ENCODE assay signal across 8 cellular contexts in genomic region chr9:113548221-113549041, GRCh38.
DNase-seq lines count a peak whose midpoint lies in the region; ATAC-seq and TF ChIP-seq lines count a peak whose summit lies in the region.

No MANE protein-coding gene starts in this region.

- H3K4me3 ChIP-seq in NT2/D1 (ENCODE audit: insufficient read length, low read depth) (no peak overlapping the region), brain microvascular endothelial cell (ENCODE audit: low read depth, low read length) (no peak overlapping the region), left lung (no peak overlapping the region), SK-N-SH (ENCODE audit: low read depth in 2 of 2, low read length in 1 of 2) (no peak overlapping the region)

- no peaks in the 10 kb centered on the region for H4K20me1 ChIP-seq in SK-N-SH (ENCODE audit: insufficient read depth)

- in situ Hi-C loops in brain microvascular endothelial cell (cut with HindIII; ENCODE audit: low pct_ligation_motif_present, low sequenced_read_pairs): no loop called here

- no peaks in the 10 kb centered on the region for H3F3A ChIP-seq in SK-N-SH (replicated peaks; ENCODE audit: insufficient read depth)

- no peak overlapping the region for H3K27ac ChIP-seq in brain microvascular endothelial cell
- peak overlapping the region; percentile 80 to 89 for H3K27ac ChIP-seq in left lung
- H3K27ac ChIP-seq in SK-N-SH (ENCODE audit: low read depth in 2 of 2, low read length in 1 of 2): peak overlapping the region in 1 of 2 experiments; percentile 2; a peak in 1 of 4 replicates

- H3K27me3 ChIP-seq in NT2/D1 (ENCODE audit: insufficient read depth, insufficient read length): no peaks in the 10 kb centered on the region
- H3K27me3 ChIP-seq in brain microvascular endothelial cell (replicated peaks): no peaks in the 10 kb centered on the region
- H3K27me3 ChIP-seq in left lung: no peaks in the 10 kb centered on the region
- no peaks in the 10 kb centered on the region for H3K27me3 ChIP-seq in SK-N-SH (ENCODE audit: insufficient read depth)

- intact Hi-C loops in left lung (cut with DNase I): no loop called here

- H3K9me3 ChIP-seq in NT2/D1 (ENCODE audit: insufficient read depth, low read length) (no peaks in the 10 kb centered on the region), left lung (no peaks in the 10 kb centered on the region), SK-N-SH (no peaks in the 10 kb centered on the region)

- H3K36me3 ChIP-seq in NT2/D1 (ENCODE audit: insufficient read depth, insufficient read length, low read length): no peaks in the 10 kb centered on the region
- H3K36me3 ChIP-seq in brain microvascular endothelial cell (replicated peaks): no peaks in the 10 kb centered on the region
- H3K36me3 ChIP-seq in left lung: no peaks in the 10 kb centered on the region
- H3K36me3 ChIP-seq in SK-N-SH (replicated peaks in 1 of 2; ENCODE audit: control insufficient read depth in 1 of 2, insufficient read depth in 2 of 2, low read length in 1 of 2): no peaks in the 10 kb centered on the region

- H3K4me1 ChIP-seq in NT2/D1 (ENCODE audit: insufficient read depth, insufficient read length) (peaks cover 8% of the 10 kb centered on the region), left lung (peaks cover 24 to 26% of the 10 kb centered on the region in 2 donors), SK-N-SH (ENCODE audit: control insufficient read depth in 1 of 2, insufficient read depth in 2 of 2, low read depth in 1 of 2, low read length in 1 of 2) (peaks cover 0 to 25% of the 10 kb centered on the region in 2 experiments; a peak in 1 of 4 replicates)

- H3K9me2 ChIP-seq in SK-N-SH: no peaks in the 10 kb centered on the region

- WGBS in SK-N-SH (ENCODE audit: low lambda C conversion rate): 71% methylated on average over 7 of the region's 11 CpGs

- CTCF ChIA-PET in SK-N-SH (lab: Yijun Ruan, JAX): interaction anchor here (0.9 to 1.2 kb wide), 2 partner anchors 9 to 43 kb away, joined by 3 to 5 read pairs; no protein-coding TSS in a partner anchor

- no peak overlapping the region for H2AFZ ChIP-seq in SK-N-SH (ENCODE audit: low read depth)

- TF ChIP-seq RAD21 in SK-N-SH (IDR thresholded peaks at IDR 0.05; ENCODE audit: low read length): no peak

- POLR2A ChIA-PET in SK-N-SH (lab: Yijun Ruan, JAX): no interaction called here

- H3K79me2 ChIP-seq in SK-N-SH (ENCODE audit: insufficient read depth): no peaks in the 10 kb centered on the region

- TF ChIP-seq CTCF in brain microvascular endothelial cell (IDR thresholded peaks at IDR 0.05; ENCODE audit: low read depth, low read length, missing control alignments): no peak
- no peak for TF ChIP-seq CTCF in left lung (IDR thresholded peaks at IDR 0.05)
- no peak for TF ChIP-seq CTCF in SK-N-SH (IDR thresholded peaks at IDR 0.05)

- H3K9ac ChIP-seq in NT2/D1 (ENCODE audit: insufficient read length, low read depth): peak overlapping the region; percentile 26
- no peak overlapping the region for H3K9ac ChIP-seq in SK-N-SH

- ATAC-seq in left lung: peak; percentile 88
- ATAC-seq in GM19328 (IDR thresholded peaks at IDR 0.05; ENCODE audit: unreplicated experiment): no peak

- TF ChIP-seq EP300 in SK-N-SH (IDR thresholded peaks at IDR 0.05; ENCODE audit: borderline replicate concordance in 1 of 2, low read depth in 1 of 2, low read length in 1 of 2): no peak

- DNase-seq in COLO829 (ENCODE audit: low spot score): peak; percentile 83
- no peak for DNase-seq in NT2/D1 (ENCODE audit: low read depth, low spot score)
- DNase-seq in brain microvascular endothelial cell: peak; percentile 30
- DNase-seq in left lung: peak; percentile 72 to 85
- DNase-seq in stimulated activated CD4-positive, alpha-beta T cell treated with anti-CD3 and anti-CD28 coated beads, Interleukin-2, amount 100 ng/mL, for 4 hours (ENCODE audit: low read depth): peak; percentile 35
- DNase-seq in SK-N-SH: no peak
- no peak for DNase-seq in NCI-H774 (lab: John Stamatoyannopoulos, UW)

- no peak overlapping the region for H3K4me2 ChIP-seq in SK-N-SH

TF ChIP-seq in SK-N-SH, 30 proteins besides CTCF, POLR2A, EP300 and RAD21:
- TF ChIP-seq FOSL2 (IDR thresholded peaks at IDR 0.05; ENCODE audit: borderline replicate concordance, low read depth) (no peak), RCOR1 (IDR thresholded peaks at IDR 0.05; ENCODE audit: low read length) (no peak), SMC3 (IDR thresholded peaks at IDR 0.05; ENCODE audit: low read depth, low read length) (no peak), GATA2 (CRISPR knock-in tag; IDR thresholded peaks at IDR 0.05) (no peak), IRF3 (IDR thresholded peaks at IDR 0.05; ENCODE audit: low read depth, low read length) (no peak), POLR2AphosphoS5 (IDR thresholded peaks at IDR 0.05; ENCODE audit: low read depth, low read length) (no peak), CHD2 (IDR thresholded peaks at IDR 0.05; ENCODE audit: low read length, partially characterized antibody) (no peak), TCF12 (IDR thresholded peaks at IDR 0.05) (no peak), GABPA (IDR thresholded peaks at IDR 0.05; ENCODE audit: low read depth) (no peak), NFIC (IDR thresholded peaks at IDR 0.05; ENCODE audit: borderline replicate concordance) (no peak)
- TF ChIP-seq, protein P1, sequence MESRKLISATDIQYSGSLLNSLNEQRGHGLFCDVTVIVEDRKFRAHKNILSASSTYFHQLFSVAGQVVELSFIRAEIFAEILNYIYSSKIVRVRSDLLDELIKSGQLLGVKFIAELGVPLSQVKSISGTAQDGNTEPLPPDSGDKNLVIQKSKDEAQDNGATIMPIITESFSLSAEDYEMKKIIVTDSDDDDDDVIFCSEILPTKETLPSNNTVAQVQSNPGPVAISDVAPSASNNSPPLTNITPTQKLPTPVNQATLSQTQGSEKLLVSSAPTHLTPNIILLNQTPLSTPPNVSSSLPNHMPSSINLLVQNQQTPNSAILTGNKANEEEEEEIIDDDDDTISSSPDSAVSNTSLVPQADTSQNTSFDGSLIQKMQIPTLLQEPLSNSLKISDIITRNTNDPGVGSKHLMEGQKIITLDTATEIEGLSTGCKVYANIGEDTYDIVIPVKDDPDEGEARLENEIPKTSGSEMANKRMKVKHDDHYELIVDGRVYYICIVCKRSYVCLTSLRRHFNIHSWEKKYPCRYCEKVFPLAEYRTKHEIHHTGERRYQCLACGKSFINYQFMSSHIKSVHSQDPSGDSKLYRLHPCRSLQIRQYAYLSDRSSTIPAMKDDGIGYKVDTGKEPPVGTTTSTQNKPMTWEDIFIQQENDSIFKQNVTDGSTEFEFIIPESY (IDR thresholded peaks at IDR 0.05; ENCODE audit: borderline replicate concordance, low read depth): no peak
TF ChIP-seq in SK-N-SH: peak in this region for 0.

Comparison
In these comparisons a context has a peak if more than half of its experiments do, and no peak if none do; other contexts are left out.
1. DNase-seq: peak in COLO829 (single experiment), brain microvascular endothelial cell (single experiment), left lung (2 of 2) and stimulated activated CD4-positive, alpha-beta T cell treated with anti-CD3 and anti-CD28 coated beads, Interleukin-2, amount 100 ng/mL, for 4 hours (single experiment); none in NT2/D1 (single experiment), SK-N-SH (single experiment) and NCI-H774 (single experiment).